1 cellular context compared by ENCODE assay signal in genomic region chr13:79541426-79542049, GRCh38.
TF ChIP-seq lines count a peak whose summit lies in the region.

No MANE protein-coding gene starts in this region.

TF ChIP-seq in WTC11, 78 proteins besides CTCF, POLR2A, EP300 and RAD21 (continued from another document):
- TF ChIP-seq ATF6 (CRISPR knock-in tag; IDR thresholded peaks at IDR 0.05) (no peak), PRRX2 (CRISPR knock-in tag; IDR thresholded peaks at IDR 0.05) (no peak), GABPB1 (CRISPR knock-in tag; IDR thresholded peaks at IDR 0.05) (no peak), ZNF232 (CRISPR knock-in tag; IDR thresholded peaks at IDR 0.05) (no peak), ZMAT4 (CRISPR knock-in tag; IDR thresholded peaks at IDR 0.05) (no peak), JAZF1 (CRISPR knock-in tag; IDR thresholded peaks at IDR 0.05) (no peak)
- TF ChIP-seq, protein P1, sequence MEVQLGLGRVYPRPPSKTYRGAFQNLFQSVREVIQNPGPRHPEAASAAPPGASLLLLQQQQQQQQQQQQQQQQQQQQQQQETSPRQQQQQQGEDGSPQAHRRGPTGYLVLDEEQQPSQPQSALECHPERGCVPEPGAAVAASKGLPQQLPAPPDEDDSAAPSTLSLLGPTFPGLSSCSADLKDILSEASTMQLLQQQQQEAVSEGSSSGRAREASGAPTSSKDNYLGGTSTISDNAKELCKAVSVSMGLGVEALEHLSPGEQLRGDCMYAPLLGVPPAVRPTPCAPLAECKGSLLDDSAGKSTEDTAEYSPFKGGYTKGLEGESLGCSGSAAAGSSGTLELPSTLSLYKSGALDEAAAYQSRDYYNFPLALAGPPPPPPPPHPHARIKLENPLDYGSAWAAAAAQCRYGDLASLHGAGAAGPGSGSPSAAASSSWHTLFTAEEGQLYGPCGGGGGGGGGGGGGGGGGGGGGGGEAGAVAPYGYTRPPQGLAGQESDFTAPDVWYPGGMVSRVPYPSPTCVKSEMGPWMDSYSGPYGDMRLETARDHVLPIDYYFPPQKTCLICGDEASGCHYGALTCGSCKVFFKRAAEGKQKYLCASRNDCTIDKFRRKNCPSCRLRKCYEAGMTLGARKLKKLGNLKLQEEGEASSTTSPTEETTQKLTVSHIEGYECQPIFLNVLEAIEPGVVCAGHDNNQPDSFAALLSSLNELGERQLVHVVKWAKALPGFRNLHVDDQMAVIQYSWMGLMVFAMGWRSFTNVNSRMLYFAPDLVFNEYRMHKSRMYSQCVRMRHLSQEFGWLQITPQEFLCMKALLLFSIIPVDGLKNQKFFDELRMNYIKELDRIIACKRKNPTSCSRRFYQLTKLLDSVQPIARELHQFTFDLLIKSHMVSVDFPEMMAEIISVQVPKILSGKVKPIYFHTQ (CRISPR knock-in tag; IDR thresholded peaks at IDR 0.05), result no peak
- TF ChIP-seq, protein P2, sequence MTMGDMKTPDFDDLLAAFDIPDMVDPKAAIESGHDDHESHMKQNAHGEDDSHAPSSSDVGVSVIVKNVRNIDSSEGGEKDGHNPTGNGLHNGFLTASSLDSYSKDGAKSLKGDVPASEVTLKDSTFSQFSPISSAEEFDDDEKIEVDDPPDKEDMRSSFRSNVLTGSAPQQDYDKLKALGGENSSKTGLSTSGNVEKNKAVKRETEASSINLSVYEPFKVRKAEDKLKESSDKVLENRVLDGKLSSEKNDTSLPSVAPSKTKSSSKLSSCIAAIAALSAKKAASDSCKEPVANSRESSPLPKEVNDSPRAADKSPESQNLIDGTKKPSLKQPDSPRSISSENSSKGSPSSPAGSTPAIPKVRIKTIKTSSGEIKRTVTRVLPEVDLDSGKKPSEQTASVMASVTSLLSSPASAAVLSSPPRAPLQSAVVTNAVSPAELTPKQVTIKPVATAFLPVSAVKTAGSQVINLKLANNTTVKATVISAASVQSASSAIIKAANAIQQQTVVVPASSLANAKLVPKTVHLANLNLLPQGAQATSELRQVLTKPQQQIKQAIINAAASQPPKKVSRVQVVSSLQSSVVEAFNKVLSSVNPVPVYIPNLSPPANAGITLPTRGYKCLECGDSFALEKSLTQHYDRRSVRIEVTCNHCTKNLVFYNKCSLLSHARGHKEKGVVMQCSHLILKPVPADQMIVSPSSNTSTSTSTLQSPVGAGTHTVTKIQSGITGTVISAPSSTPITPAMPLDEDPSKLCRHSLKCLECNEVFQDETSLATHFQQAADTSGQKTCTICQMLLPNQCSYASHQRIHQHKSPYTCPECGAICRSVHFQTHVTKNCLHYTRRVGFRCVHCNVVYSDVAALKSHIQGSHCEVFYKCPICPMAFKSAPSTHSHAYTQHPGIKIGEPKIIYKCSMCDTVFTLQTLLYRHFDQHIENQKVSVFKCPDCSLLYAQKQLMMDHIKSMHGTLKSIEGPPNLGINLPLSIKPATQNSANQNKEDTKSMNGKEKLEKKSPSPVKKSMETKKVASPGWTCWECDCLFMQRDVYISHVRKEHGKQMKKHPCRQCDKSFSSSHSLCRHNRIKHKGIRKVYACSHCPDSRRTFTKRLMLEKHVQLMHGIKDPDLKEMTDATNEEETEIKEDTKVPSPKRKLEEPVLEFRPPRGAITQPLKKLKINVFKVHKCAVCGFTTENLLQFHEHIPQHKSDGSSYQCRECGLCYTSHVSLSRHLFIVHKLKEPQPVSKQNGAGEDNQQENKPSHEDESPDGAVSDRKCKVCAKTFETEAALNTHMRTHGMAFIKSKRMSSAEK (CRISPR knock-in tag; IDR thresholded peaks at IDR 0.05; ENCODE audit: borderline replicate concordance), result no peak
- TF ChIP-seq, protein P3, sequence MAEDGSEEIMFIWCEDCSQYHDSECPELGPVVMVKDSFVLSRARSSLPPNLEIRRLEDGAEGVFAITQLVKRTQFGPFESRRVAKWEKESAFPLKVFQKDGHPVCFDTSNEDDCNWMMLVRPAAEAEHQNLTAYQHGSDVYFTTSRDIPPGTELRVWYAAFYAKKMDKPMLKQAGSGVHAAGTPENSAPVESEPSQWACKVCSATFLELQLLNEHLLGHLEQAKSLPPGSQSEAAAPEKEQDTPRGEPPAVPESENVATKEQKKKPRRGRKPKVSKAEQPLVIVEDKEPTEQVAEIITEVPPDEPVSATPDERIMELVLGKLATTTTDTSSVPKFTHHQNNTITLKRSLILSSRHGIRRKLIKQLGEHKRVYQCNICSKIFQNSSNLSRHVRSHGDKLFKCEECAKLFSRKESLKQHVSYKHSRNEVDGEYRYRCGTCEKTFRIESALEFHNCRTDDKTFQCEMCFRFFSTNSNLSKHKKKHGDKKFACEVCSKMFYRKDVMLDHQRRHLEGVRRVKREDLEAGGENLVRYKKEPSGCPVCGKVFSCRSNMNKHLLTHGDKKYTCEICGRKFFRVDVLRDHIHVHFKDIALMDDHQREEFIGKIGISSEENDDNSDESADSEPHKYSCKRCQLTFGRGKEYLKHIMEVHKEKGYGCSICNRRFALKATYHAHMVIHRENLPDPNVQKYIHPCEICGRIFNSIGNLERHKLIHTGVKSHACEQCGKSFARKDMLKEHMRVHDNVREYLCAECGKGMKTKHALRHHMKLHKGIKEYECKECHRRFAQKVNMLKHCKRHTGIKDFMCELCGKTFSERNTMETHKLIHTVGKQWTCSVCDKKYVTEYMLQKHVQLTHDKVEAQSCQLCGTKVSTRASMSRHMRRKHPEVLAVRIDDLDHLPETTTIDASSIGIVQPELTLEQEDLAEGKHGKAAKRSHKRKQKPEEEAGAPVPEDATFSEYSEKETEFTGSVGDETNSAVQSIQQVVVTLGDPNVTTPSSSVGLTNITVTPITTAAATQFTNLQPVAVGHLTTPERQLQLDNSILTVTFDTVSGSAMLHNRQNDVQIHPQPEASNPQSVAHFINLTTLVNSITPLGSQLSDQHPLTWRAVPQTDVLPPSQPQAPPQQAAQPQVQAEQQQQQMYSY (CRISPR knock-in tag; IDR thresholded peaks at IDR 0.05), result no peak
